ENCODE assay signal across 7 cellular contexts in genomic region chr12:117606024-117606423, GRCh38.
"Had no signal": no experiment of that assay in that cellular context is flagged by ENCODE, and none has a peak within 500 bp of the region (broad histone marks: within the 10 kb centered on the region; RNA-seq: fewer than 3 reads in every experiment).

No MANE protein-coding gene starts in this region.

- FAIRE-seq: G401.6, GM12878, GM12891, GM18507, GM19239 had no signal

- H3K4me3 ChIP-seq: GM12878 had no signal

- DNase-seq: GDM1, GF-D8 had no signal

- ATAC-seq: GM12878 had no signal
